In the genomic region with DNA sequence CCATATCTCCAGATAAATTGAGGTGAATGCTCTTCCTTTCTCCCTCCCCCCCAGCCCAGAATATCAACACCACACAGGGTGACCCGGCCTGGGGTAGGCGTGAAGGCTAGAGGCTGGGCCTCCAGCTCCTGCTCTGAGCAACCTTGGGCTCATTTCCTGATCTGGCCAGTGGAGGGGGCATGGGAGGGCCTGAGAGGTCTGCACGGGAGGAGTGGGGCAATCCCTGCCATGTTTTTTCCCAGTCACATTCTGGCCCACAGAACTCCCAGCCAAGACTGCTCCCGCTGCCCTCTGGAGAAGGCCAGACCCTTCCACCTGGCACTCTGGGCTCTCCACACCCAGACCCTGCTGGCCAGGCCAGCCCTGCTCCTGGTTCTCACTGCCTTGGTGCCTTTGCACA, we compare ENCODE assay signal across 8 cellular contexts. TPM values are rescaled to one million over a fixed set of nuclear protein-coding genes. Genes with fewer than 3 reads are reported as not detected.
DNase-seq lines count a peak whose midpoint lies in the region; ATAC-seq and TF ChIP-seq lines count a peak whose summit lies in the region.
"Had no signal": no experiment of that assay in that cellular context is flagged by ENCODE, and none has a peak within 500 bp of the region (broad histone marks: within the 10 kb centered on the region; RNA-seq: fewer than 3 reads in every experiment).

No MANE protein-coding gene starts in this region.

- H3K4me3 ChIP-seq in AG10803 (ENCODE audit: low read length) (no peak overlapping the region), epithelial cell of proximal tubule (ENCODE audit: low read depth, low read length) (no peak overlapping the region)

- no peak for ATAC-seq in HG02623 (IDR thresholded peaks at IDR 0.05; ENCODE audit: unreplicated experiment)
- ATAC-seq in GM21717 (IDR thresholded peaks at IDR 0.05; ENCODE audit: unreplicated experiment) = no peak

- DNase-seq in AG10803 (ENCODE audit: low read depth) (peak; percentile 14), HuH-7 (ENCODE audit: low spot score) (peak; percentile 86), epithelial cell of proximal tubule (ENCODE audit: low read depth) (no peak), NCI-H774 (lab: John Stamatoyannopoulos, UW) (no peak)
- DNase-seq: effector CD8-positive, alpha-beta T cell; stimulated activated CD4-positive, alpha-beta T cell treated with anti-CD3 and anti-CD28 coated beads, Interleukin-1b, Interleukin-23, amount 100 ng/mL, for 48 hours had no signal

- TF ChIP-seq CTCF in AG10803 (conservative IDR thresholded peaks at IDR 0.05; ENCODE audit: low read length) (peak; percentile 37), epithelial cell of proximal tubule (conservative IDR thresholded peaks at IDR 0.05; ENCODE audit: low read depth, low read length) (peak; percentile 42)

RNA-seq across cellular contexts. Expression of a gene that starts 3.9 kb away (rescaled TPM):
- total RNA-seq in epithelial cell of proximal tubule = 0.29 and 1.2 TPM in 2 replicates

RNA-seq across cellular contexts. Expression of a gene that starts 30.7 kb away (rescaled TPM):
- 44.4 and 51.9 TPM in 2 replicates for total RNA-seq in epithelial cell of proximal tubule

RNA-seq across cellular contexts. Expression of a gene that starts 30.9 kb away (rescaled TPM):
- 6.1 and 7.8 TPM in 2 replicates for total RNA-seq in epithelial cell of proximal tubule

RNA-seq across cellular contexts. Expression of a gene that starts 48.6 kb away (rescaled TPM):
- total RNA-seq in epithelial cell of proximal tubule = not detected in 2 replicates

RNA-seq across cellular contexts. Expression of a gene that starts 53.9 kb away (rescaled TPM):
- total RNA-seq in epithelial cell of proximal tubule = 790 and 1,074 TPM in 2 replicates

Comparison
In these comparisons a context has a peak if more than half of its experiments do, and no peak if none do; other contexts are left out.
1. DNase-seq: peak in AG10803 (single experiment) and HuH-7 (single experiment); none in epithelial cell of proximal tubule (single experiment) and NCI-H774 (single experiment).